12 cellular contexts compared by ENCODE assay signal in the genomic region with DNA sequence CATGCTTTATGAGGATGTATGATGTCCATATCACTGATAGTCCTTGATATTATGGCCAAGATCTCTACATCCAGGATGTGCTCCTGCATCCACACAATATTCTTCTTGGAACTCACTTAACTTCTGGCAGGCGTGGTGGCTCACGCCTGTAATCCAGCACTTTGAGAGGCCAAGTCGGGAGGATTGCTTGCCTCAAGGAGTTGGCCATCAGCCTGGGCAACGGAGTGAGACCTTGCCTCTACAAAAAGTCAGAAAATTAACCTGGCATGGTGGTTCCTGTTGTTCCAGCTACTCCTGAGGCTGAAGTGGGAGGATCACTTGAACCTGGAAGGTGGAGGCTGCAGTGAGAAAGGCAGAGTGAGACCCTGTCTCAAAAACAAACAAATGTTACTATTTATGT. TPM values are rescaled to one million over a fixed set of nuclear protein-coding genes. Genes with fewer than 3 reads are reported as not detected.
DNase-seq lines count a peak whose midpoint lies in the region; ATAC-seq and FAIRE-seq lines count a peak whose summit lies in the region.
"Had no signal": no experiment of that assay in that cellular context is flagged by ENCODE, and none has a peak within 500 bp of the region (broad histone marks: within the 10 kb centered on the region; RNA-seq: fewer than 3 reads in every experiment).

No MANE protein-coding gene starts in this region.

- peak overlapping the region in 6 of 7 donors; percentile 38 to 99 (median 95) for H3K4me3 Mint-ChIP-seq in CD8-positive, alpha-beta memory T cell
- H3K4me3 Mint-ChIP-seq in activated naive CD8-positive, alpha-beta T cell treated with anti-CD3 and anti-CD28 coated beads, Interleukin-2, amount 50 U/mL, for 24 hours, result peak overlapping the region; percentile 99
- peak overlapping the region; percentile 99 for H3K4me3 Mint-ChIP-seq in natural killer cell treated with Interleukin-12 subunit alpha and Interleukin-12 subunit beta and Interleukin-15 and Interleukin-18, amount 100 ng/mL, for 72 hours

- no peak for DNase-seq in CD8-positive, alpha-beta memory T cell
- DNase-seq in activated naive CD8-positive, alpha-beta T cell treated with anti-CD3 and anti-CD28 coated beads, Interleukin-2, amount 50 U/mL, for 24 hours, result no peak
- no peak for DNase-seq in natural killer cell treated with Interleukin-12 subunit alpha and Interleukin-12 subunit beta and Interleukin-15 and Interleukin-18, amount 100 ng/mL, for 72 hours (ENCODE audit: low spot score)
- DNase-seq in NCI-H510A (lab: John Stamatoyannopoulos, UW) (no peak), frontal cortex (ENCODE audit: low spot score in 2 of 2) (no peak), sciatic nerve (ENCODE audit: low spot score) (no peak), AG08396 (ENCODE audit: low spot score) (no peak)
- DNase-seq: activated CD4-positive, alpha-beta T cell treated with anti-CD3 and anti-CD28 coated beads, Interleukin-2, amount 50 U/mL, for 48 hours; GF-D8; mucosa of descending colon; NCI-H2029 treated with DMSO at 0.1 percent for 48 hours had no signal

- H3K9ac ChIP-seq in HUES48 (ENCODE audit: low read depth, low read length), result no peak overlapping the region

- peaks cover 0 to 11% of the 10 kb centered on the region in 2 donors for H3K27me3 Mint-ChIP-seq in CD8-positive, alpha-beta memory T cell
- peaks cover 5% of the 10 kb centered on the region for H3K27me3 Mint-ChIP-seq in activated naive CD8-positive, alpha-beta T cell treated with anti-CD3 and anti-CD28 coated beads, Interleukin-2, amount 50 U/mL, for 24 hours
- H3K27me3 Mint-ChIP-seq in natural killer cell treated with Interleukin-12 subunit alpha and Interleukin-12 subunit beta and Interleukin-15 and Interleukin-18, amount 100 ng/mL, for 72 hours, result no peaks in the 10 kb centered on the region

- H3K27ac ChIP-seq in CD8-positive, alpha-beta memory T cell (ENCODE audit: low read depth, low read length), result no peak overlapping the region
- no peak overlapping the region for H3K27ac ChIP-seq in HUES48 (ENCODE audit: low read depth, low read length)

- FAIRE-seq in frontal cortex (lab: Jason Lieb, UNC), result no peak

- CTCF ChIA-PET in CD8-positive, alpha-beta memory T cell (lab: Charles Lee), result interaction anchor here (0.9 kb wide), 1 partner anchor 53 kb away, joined by 4 read pairs; no protein-coding TSS in a partner anchor

- H3K4me1 ChIP-seq in CD8-positive, alpha-beta memory T cell (ENCODE audit: insufficient read depth, low read length), result peaks cover 26% of the 10 kb centered on the region
- H3K4me1 ChIP-seq in HUES48 (ENCODE audit: control insufficient read depth, insufficient read depth, low read length), result peaks cover 8% of the 10 kb centered on the region

- no peaks in the 10 kb centered on the region for H3K27me3 ChIP-seq in CD8-positive, alpha-beta memory T cell (ENCODE audit: insufficient read depth, low read length, poor library complexity, severe bottlenecking)
- H3K27me3 ChIP-seq in HUES48 (ENCODE audit: control insufficient read depth, insufficient read depth, low read length), result no peaks in the 10 kb centered on the region

- no peaks in the 10 kb centered on the region for H3K9me3 Mint-ChIP-seq in CD8-positive, alpha-beta memory T cell
- H3K9me3 Mint-ChIP-seq in activated naive CD8-positive, alpha-beta T cell treated with anti-CD3 and anti-CD28 coated beads, Interleukin-2, amount 50 U/mL, for 24 hours, result no peaks in the 10 kb centered on the region
- H3K9me3 Mint-ChIP-seq in natural killer cell treated with Interleukin-12 subunit alpha and Interleukin-12 subunit beta and Interleukin-15 and Interleukin-18, amount 100 ng/mL, for 72 hours, result no peaks in the 10 kb centered on the region

- H3K36me3 ChIP-seq in CD8-positive, alpha-beta memory T cell (ENCODE audit: insufficient read depth, low read length), result no peaks in the 10 kb centered on the region
- H3K36me3 ChIP-seq in HUES48 (ENCODE audit: control insufficient read depth, insufficient read depth, low read length), result peaks cover 21% of the 10 kb centered on the region

- peaks cover 0 to 31% (median 8%) of the 10 kb centered on the region in 3 donors for H3K36me3 Mint-ChIP-seq in CD8-positive, alpha-beta memory T cell
- peaks cover 39% of the 10 kb centered on the region for H3K36me3 Mint-ChIP-seq in activated naive CD8-positive, alpha-beta T cell treated with anti-CD3 and anti-CD28 coated beads, Interleukin-2, amount 50 U/mL, for 24 hours (ENCODE audit: low read depth)
- peaks cover 33% of the 10 kb centered on the region for H3K36me3 Mint-ChIP-seq in natural killer cell treated with Interleukin-12 subunit alpha and Interleukin-12 subunit beta and Interleukin-15 and Interleukin-18, amount 100 ng/mL, for 72 hours

- H3K9me3 ChIP-seq in CD8-positive, alpha-beta memory T cell (ENCODE audit: low read length), result no peaks in the 10 kb centered on the region
- H3K9me3 ChIP-seq in HUES48 (ENCODE audit: control insufficient read depth, insufficient read depth, low read length), result no peaks in the 10 kb centered on the region
- H3K9me3 ChIP-seq: mucosa of descending colon had no signal

- peak overlapping the region in 4 of 8 donors; percentile 3 to 35 (median 14) for H3K27ac Mint-ChIP-seq in CD8-positive, alpha-beta memory T cell
- no peak overlapping the region for H3K27ac Mint-ChIP-seq in activated naive CD8-positive, alpha-beta T cell treated with anti-CD3 and anti-CD28 coated beads, Interleukin-2, amount 50 U/mL, for 24 hours
- H3K27ac Mint-ChIP-seq in natural killer cell treated with Interleukin-12 subunit alpha and Interleukin-12 subunit beta and Interleukin-15 and Interleukin-18, amount 100 ng/mL, for 72 hours, result peak overlapping the region in 1 of 2 donors; percentile 23

- POLR2A ChIA-PET in CD8-positive, alpha-beta memory T cell (lab: Charles Lee), result interaction anchor here (3.2 kb wide), 1 partner anchor 53 kb away, joined by 102 read pairs; the partner anchor contains the start of genes ENOPH1 and HNRNPDL

- intact Hi-C loops in sciatic nerve (cut with DNase I), result loop anchor here (10.0 kb wide), 1 partner anchor 49 kb away; no protein-coding TSS in a partner anchor

- no peak overlapping the region for H3K4me3 ChIP-seq in CD8-positive, alpha-beta memory T cell (ENCODE audit: low read length)
- H3K4me3 ChIP-seq in HUES48 (ENCODE audit: low read depth, low read length), result peak overlapping the region; percentile 91
- H3K4me3 ChIP-seq: mucosa of descending colon had no signal

- no peak for ATAC-seq in activated naive CD8-positive, alpha-beta T cell treated with anti-CD3 and anti-CD28 coated beads, Interleukin-2, amount 50 U/mL, for 24 hours
- no peak for ATAC-seq in natural killer cell treated with Interleukin-12 subunit alpha and Interleukin-12 subunit beta and Interleukin-15 and Interleukin-18, amount 100 ng/mL, for 72 hours
- no peak for ATAC-seq in sciatic nerve
- ATAC-seq: mucosa of descending colon had no signal

- peaks cover 27 to 46% (median 38%) of the 10 kb centered on the region in 3 donors for H3K4me1 Mint-ChIP-seq in CD8-positive, alpha-beta memory T cell
- peaks cover 24% of the 10 kb centered on the region for H3K4me1 Mint-ChIP-seq in activated naive CD8-positive, alpha-beta T cell treated with anti-CD3 and anti-CD28 coated beads, Interleukin-2, amount 50 U/mL, for 24 hours
- peaks cover 34 to 50% of the 10 kb centered on the region in 2 donors for H3K4me1 Mint-ChIP-seq in natural killer cell treated with Interleukin-12 subunit alpha and Interleukin-12 subunit beta and Interleukin-15 and Interleukin-18, amount 100 ng/mL, for 72 hours (ENCODE audit: low read depth in 2 of 2)

RNA-seq across cellular contexts. Expression of gene HNRNPD, which starts 2.3 kb away (rescaled TPM):
- 100 to 1,000 TPM; 452 to 475 TPM for total RNA-seq in CD8-positive, alpha-beta memory T cell
- 271 TPM for polyA plus RNA-seq in CD8-positive, alpha-beta memory T cell
- 100 to 1,000 TPM; 280 to 290 TPM for total RNA-seq in natural killer cell treated with Interleukin-12 subunit alpha and Interleukin-12 subunit beta and Interleukin-15 and Interleukin-18, amount 100 ng/mL, for 72 hours
- total RNA-seq in frontal cortex, result 49.3 TPM
- total RNA-seq in sciatic nerve, result 160 TPM

RNA-seq across cellular contexts. Expression of gene HNRNPDL, which starts 54.2 kb away (rescaled TPM):
- total RNA-seq in CD8-positive, alpha-beta memory T cell, result 100 to 1,000 TPM; 423 to 438 TPM
- 257 TPM for polyA plus RNA-seq in CD8-positive, alpha-beta memory T cell
- total RNA-seq in natural killer cell treated with Interleukin-12 subunit alpha and Interleukin-12 subunit beta and Interleukin-15 and Interleukin-18, amount 100 ng/mL, for 72 hours, result 100 to 1,000 TPM; 226 to 248 TPM
- total RNA-seq in frontal cortex, result 314 TPM
- total RNA-seq in sciatic nerve, result 238 TPM

RNA-seq across cellular contexts. Expression of gene ENOPH1, which starts 54.3 kb away (rescaled TPM):
- total RNA-seq in CD8-positive, alpha-beta memory T cell, result 10 to 100 TPM; 58.3 to 60.7 TPM
- 42.4 TPM for polyA plus RNA-seq in CD8-positive, alpha-beta memory T cell
- total RNA-seq in natural killer cell treated with Interleukin-12 subunit alpha and Interleukin-12 subunit beta and Interleukin-15 and Interleukin-18, amount 100 ng/mL, for 72 hours, result 10 to 100 TPM; 41.8 to 50.3 TPM
- total RNA-seq in frontal cortex (108 TPM), sciatic nerve (30.0 TPM)
